Comparison of ENCODE assay signal across 1 cellular context in genomic region chr14:70808023-70808401, GRCh38.
TF ChIP-seq lines count a peak whose summit lies in the region.

No MANE protein-coding gene starts in this region.

TF ChIP-seq in HEK293, 187 proteins besides CTCF, POLR2A, EP300 and RAD21 (continued from another document):
- TF ChIP-seq PRDM2 (tag by site-specific recombination; IDR thresholded peaks at IDR 0.05; ENCODE audit: borderline replicate concordance) (no peak), ZNF175 (tag by site-specific recombination; IDR thresholded peaks at IDR 0.05) (no peak)
